ENCODE assay signal across 8 cellular contexts in the genomic region with DNA sequence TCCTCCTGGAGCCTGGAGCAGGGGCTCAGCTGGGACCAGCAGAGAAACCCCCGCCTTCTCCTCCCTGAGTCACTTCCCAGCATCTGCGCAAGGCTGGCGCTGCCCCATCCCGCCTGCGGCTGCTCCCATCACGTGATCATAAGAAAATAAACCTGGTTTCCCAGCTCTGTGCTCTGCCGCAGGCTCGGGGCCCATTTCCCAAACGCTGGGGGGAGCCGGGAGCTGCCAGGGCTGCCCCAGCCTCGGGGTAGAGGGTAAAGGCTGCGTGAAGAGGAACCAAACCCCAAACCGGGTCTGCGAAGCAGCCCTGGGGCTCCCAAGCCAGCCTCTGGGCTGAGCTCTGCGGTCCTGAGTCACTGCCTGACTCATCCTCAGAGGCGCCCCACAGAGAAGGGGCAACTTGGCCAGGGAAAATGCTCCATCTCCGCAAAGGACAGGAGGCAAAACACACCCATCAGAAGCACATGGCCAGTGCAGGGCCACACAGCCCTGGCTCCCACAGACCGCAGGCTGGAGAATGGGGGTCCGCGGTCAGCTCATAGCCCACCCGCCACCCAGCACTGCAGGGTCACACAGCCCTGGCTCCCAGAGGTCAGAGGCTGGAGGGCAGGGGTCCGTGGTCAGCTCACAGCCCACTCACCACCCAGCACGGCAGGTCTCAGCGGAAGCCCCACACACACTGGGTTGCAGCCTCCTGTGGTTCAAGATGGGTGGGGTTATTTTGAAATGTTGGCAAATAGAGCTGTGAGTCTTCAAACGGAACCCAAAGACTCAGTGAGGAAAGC.
A peak's percentile ranks its signal among the peaks of the same experiment; 100 is the strongest.
DNase-seq lines count a peak whose midpoint lies in the region; ATAC-seq and TF ChIP-seq lines count a peak whose summit lies in the region.

No MANE protein-coding gene starts in this region.

- H3K9me3 ChIP-seq in left lung, result no peaks in the 10 kb centered on the region

- no peaks in the 10 kb centered on the region for H3K36me3 ChIP-seq in left lung

- ATAC-seq in HG02610 (IDR thresholded peaks at IDR 0.05; ENCODE audit: unreplicated experiment), result peak; percentile 63
- peak; percentile 83 for ATAC-seq in left lung

- intact Hi-C loops in left lung (cut with DNase I), result loop anchor here in 1 of 2 donors (10.0 kb wide), 1 partner anchor 59 kb away; no protein-coding TSS in a partner anchor

- H3K27me3 ChIP-seq in left lung, result no peaks in the 10 kb centered on the region

- H3K27ac ChIP-seq in coronary artery (peak overlapping the region; percentile 93 to 98), left lung (peak overlapping the region; percentile 91 to 98)

- H3K4me1 ChIP-seq in left lung, result peaks cover 51 to 76% of the 10 kb centered on the region in 2 donors

- H3K4me3 ChIP-seq in coronary artery (peak overlapping the region; percentile 71), left lung (peak overlapping the region in 1 of 2 donors; percentile 35)

- TF ChIP-seq CTCF in coronary artery (IDR thresholded peaks at IDR 0.05) (no peak), left lung (IDR thresholded peaks at IDR 0.05) (no peak)

- peak; percentile 97 for DNase-seq in Daoy (ENCODE audit: low read depth)
- DNase-seq in NCI-H226, result peak; percentile 99
- peak; percentile 75 for DNase-seq in activated CD4-positive, alpha-beta T cell treated with anti-CD3 and anti-CD28 coated beads, Interleukin-2, amount 50 U/mL, for 1 hour
- peak; percentile 95 for DNase-seq in coronary artery (ENCODE audit: low spot score)
- DNase-seq in left lung, result peak; percentile 90 to 95
- DNase-seq in stimulated activated CD4-positive, alpha-beta T cell treated with anti-CD3 and anti-CD28 coated beads, Interleukin-2, amount 100 ng/mL, for 24 hours, result peak; percentile 81 to 82
- DNase-seq in NCI-H345 (lab: John Stamatoyannopoulos, UW), result no peak
